8 cellular contexts compared by ENCODE assay signal in the genomic region with DNA sequence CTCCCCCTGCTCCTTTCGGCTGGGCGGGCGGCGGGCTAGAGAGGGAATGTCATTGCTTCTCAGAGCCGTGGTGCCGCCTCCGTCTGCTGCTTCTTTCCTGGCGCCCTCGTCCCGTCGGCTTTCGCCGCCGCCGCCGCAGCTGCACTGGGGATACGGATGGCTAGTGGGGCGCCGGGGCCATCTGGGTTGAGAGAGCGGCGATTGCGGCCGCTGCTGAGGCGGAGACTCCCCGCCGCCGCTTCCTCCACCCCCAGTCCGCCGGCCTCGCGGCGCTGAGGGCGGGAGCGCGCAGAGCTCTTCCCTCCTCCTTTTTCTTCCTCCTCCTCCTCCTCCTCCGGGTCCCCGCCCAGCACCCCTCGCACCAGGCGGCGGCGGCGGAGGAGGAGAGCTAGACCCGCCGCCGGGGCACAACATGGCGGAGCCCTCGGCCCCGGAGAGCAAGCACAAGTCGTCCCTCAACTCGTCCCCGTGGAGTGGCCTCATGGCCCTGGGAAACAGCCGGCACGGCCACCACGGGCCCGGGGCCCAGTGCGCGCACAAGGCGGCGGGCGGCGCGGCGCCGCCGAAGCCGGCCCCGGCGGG. TPM values are rescaled to one million over a fixed set of nuclear protein-coding genes. Genes with fewer than 3 reads are reported as not detected.
DNase-seq lines count a peak whose midpoint lies in the region; ATAC-seq and TF ChIP-seq lines count a peak whose summit lies in the region.

A gene (plus strand): TSS at position 339 of the 582 bp plus-strand sequence. CDS start 74 bp downstream, at position 413.

- ATAC-seq in HG02759 (IDR thresholded peaks at IDR 0.05; ENCODE audit: unreplicated experiment), result peak; percentile 57
- peak; percentile 51 for ATAC-seq in activated B cell treated with CpG ODN at 0.5 μM for 24 hours (ENCODE audit: low read depth)

- CTCF ChIA-PET in activated B cell treated with CpG ODN at 0.5 μM for 24 hours (lab: Charles Lee), result interaction anchor here (0.6 kb wide), 1 partner anchor 58 kb away, joined by 3 read pairs; no protein-coding TSS in a partner anchor

- peaks cover 37% of the 10 kb centered on the region for H3K4me1 Mint-ChIP-seq in activated B cell treated with CpG ODN at 0.5 μM for 24 hours
- H3K4me1 Mint-ChIP-seq in dendritic cell treated with granulocyte-macrophage colony-stimulating factor and Interleukin-4, amounts not matched to agents 40 ng/mL and 50 ng/mL, for 4 days (ENCODE audit: low read depth), result peaks cover 12% of the 10 kb centered on the region

- intact Hi-C loops in activated B cell treated with CpG ODN at 0.5 μM for 24 hours (cut with micrococcal nuclease), result loop anchor here (1.0 to 10.0 kb wide), 17 partner anchors 9 to 1908 kb away; a partner anchor contains a TSS
- intact Hi-C loops in dendritic cell treated with granulocyte-macrophage colony-stimulating factor and Interleukin-4, amounts not matched to agents 40 ng/mL and 50 ng/mL, for 4 days (cut with micrococcal nuclease), result loop anchor here (5.0 kb wide), 2 partner anchors 305 to 575 kb away; a partner anchor contains a TSS
- intact Hi-C loops in lower leg skin (cut with DNase I; ENCODE audit: low total_unique reads), result no loop called here

- H3K27ac Mint-ChIP-seq in activated B cell treated with CpG ODN at 0.5 μM for 24 hours, result peak within 1 kb of the TSS; percentile 99
- peak within 1 kb of the TSS; percentile 97 for H3K27ac Mint-ChIP-seq in dendritic cell treated with granulocyte-macrophage colony-stimulating factor and Interleukin-4, amounts not matched to agents 40 ng/mL and 50 ng/mL, for 4 days

- peak within 1 kb of the TSS; percentile 96 for H3K4me3 Mint-ChIP-seq in activated B cell treated with CpG ODN at 0.5 μM for 24 hours
- peak within 1 kb of the TSS; percentile 94 for H3K4me3 Mint-ChIP-seq in dendritic cell treated with granulocyte-macrophage colony-stimulating factor and Interleukin-4, amounts not matched to agents 40 ng/mL and 50 ng/mL, for 4 days

- TF ChIP-seq POLR2A in lower leg skin (IDR thresholded peaks at IDR 0.05), result peak in 1 of 2 donors; percentile 33

- 0 to 1% methylated on average over 49 to 57 of the region's 68 CpGs for WGBS in lower leg skin, 2 donors

- no peaks in the 10 kb centered on the region for H3K27me3 Mint-ChIP-seq in activated B cell treated with CpG ODN at 0.5 μM for 24 hours
- no peaks in the 10 kb centered on the region for H3K27me3 Mint-ChIP-seq in dendritic cell treated with granulocyte-macrophage colony-stimulating factor and Interleukin-4, amounts not matched to agents 40 ng/mL and 50 ng/mL, for 4 days

- TF ChIP-seq CTCF in activated B cell treated with CpG ODN at 0.5 μM for 24 hours (IDR thresholded peaks at IDR 0.05) (no peak), lower leg skin (IDR thresholded peaks at IDR 0.05) (no peak)

- POLR2A ChIA-PET in activated B cell treated with CpG ODN at 0.5 μM for 24 hours (lab: Charles Lee), result interaction anchor here (0.6 to 2.2 kb wide), 41 partner anchors 10 to 1908 kb away, joined by 3 to 15 read pairs (median 4); a partner anchor contains a TSS

- peak; percentile 85 for DNase-seq in NK-92 treated with Interleukin-12 subunit alpha and Interleukin-12 subunit beta, amount 100 ng/mL, for 24 hours (lab: John Stamatoyannopoulos, UW)
- DNase-seq in NK-92 (lab: John Stamatoyannopoulos, UW; ENCODE audit: unreplicated experiment) (no peak), NCI-H146 (lab: John Stamatoyannopoulos, UW) (peak; percentile 90), activated B cell treated with CpG ODN at 0.5 μM for 24 hours (no peak), lower leg skin (ENCODE audit: low spot score in 2 of 2) (no peak)
- DNase-seq in stimulated activated CD4-positive, alpha-beta T cell treated with anti-CD3 and anti-CD28 coated beads, TNF-alpha, amount 100 ng/mL, for 1 hour (ENCODE audit: low read depth in 3 of 3, low spot score in 1 of 3), result peak; percentile 46 to 68 (median 64)

- H3K4me3 ChIP-seq in lower leg skin (ENCODE audit: low read depth, poor library complexity, severe bottlenecking), result peak within 1 kb of the TSS; percentile 99

- peaks cover 10% of the 10 kb centered on the region for H3K36me3 Mint-ChIP-seq in activated B cell treated with CpG ODN at 0.5 μM for 24 hours (ENCODE audit: low read depth)
- H3K36me3 Mint-ChIP-seq in dendritic cell treated with granulocyte-macrophage colony-stimulating factor and Interleukin-4, amounts not matched to agents 40 ng/mL and 50 ng/mL, for 4 days (ENCODE audit: low read depth), result peaks cover 18% of the 10 kb centered on the region

- no peaks in the 10 kb centered on the region for H3K9me3 Mint-ChIP-seq in activated B cell treated with CpG ODN at 0.5 μM for 24 hours
- no peaks in the 10 kb centered on the region for H3K9me3 Mint-ChIP-seq in dendritic cell treated with granulocyte-macrophage colony-stimulating factor and Interleukin-4, amounts not matched to agents 40 ng/mL and 50 ng/mL, for 4 days

RNA-seq across cellular contexts. Expression of the gene that starts here (rescaled TPM):
- total RNA-seq in activated B cell treated with CpG ODN at 0.5 μM for 24 hours, result 62.5 and 66.1 TPM in 2 replicates
- total RNA-seq in lower leg skin, result 10 to 100 TPM; 65.5 to 87.3 (median 76.2) TPM

Comparison
In these comparisons a context has a peak if more than half of its experiments do, and no peak if none do; other contexts are left out.
1. DNase-seq: peak in NK-92 treated with Interleukin-12 subunit alpha and Interleukin-12 subunit beta, amount 100 ng/mL, for 24 hours (single experiment), NCI-H146 (single experiment) and stimulated activated CD4-positive, alpha-beta T cell treated with anti-CD3 and anti-CD28 coated beads, TNF-alpha, amount 100 ng/mL, for 1 hour (3 of 3); none in NK-92 (single experiment), activated B cell treated with CpG ODN at 0.5 μM for 24 hours (single experiment) and lower leg skin (0 of 2).